In the genomic region with DNA sequence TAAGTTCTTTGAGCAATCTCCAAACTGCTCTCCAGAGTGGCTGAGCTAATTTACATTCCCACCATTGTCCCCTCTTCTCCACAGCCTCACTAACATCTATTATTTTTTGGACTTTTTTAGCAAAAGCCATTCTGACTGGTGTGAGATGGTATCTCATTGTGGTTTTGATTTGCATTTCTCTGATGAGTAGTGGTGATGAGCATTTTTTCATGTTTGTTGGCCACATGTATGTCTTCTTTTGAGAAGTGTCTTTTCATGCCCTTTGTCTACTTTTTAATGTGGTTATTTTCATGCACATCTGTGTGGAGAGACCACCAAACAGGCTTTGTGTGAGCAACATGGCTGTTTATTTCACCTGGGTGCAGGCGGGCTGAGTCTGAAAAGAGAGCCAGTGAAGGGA, we compare ENCODE assay signal across 7 cellular contexts.
DNase-seq lines count a peak whose midpoint lies in the region; ATAC-seq and TF ChIP-seq lines count a peak whose summit lies in the region.
"Not testable (repeated sequence)": the region's sequence is repeated elsewhere in the genome, so short reads cannot be mapped to it uniquely, and the experiment has no call there.

No MANE protein-coding gene starts in this region.

- H3K27ac Mint-ChIP-seq in CD8-positive, alpha-beta memory T cell, result peak overlapping the region in 7 of 8 donors; percentile 17 to 93 (median 55)
- peak overlapping the region; percentile 95 for H3K27ac Mint-ChIP-seq in GM23338
- H3K27ac Mint-ChIP-seq in T-cell, result peak overlapping the region; percentile 68 to 83
- peak overlapping the region; percentile 36 for H3K27ac Mint-ChIP-seq in endodermal cell
- peak overlapping the region; percentile 82 for H3K27ac Mint-ChIP-seq in progenitor cell of endocrine pancreas

- H3K4me1 ChIP-seq in CD8-positive, alpha-beta memory T cell (ENCODE audit: insufficient read depth, low read length); endodermal cell (ENCODE audit: control insufficient read depth, insufficient read depth, low read length): not testable (repeated sequence)
- H3K4me1 ChIP-seq in GM23338 (ENCODE audit: insufficient read depth) (peaks cover 30% of the 10 kb centered on the region), HUES64 (ENCODE audit: insufficient read depth, low read length) (peaks cover 29% of the 10 kb centered on the region)

- peak overlapping the region; percentile 25; the same call in 1 of the 2 replicates for H3K9ac ChIP-seq in HUES64 (ENCODE audit: low read depth, low read length)
- H3K9ac ChIP-seq in endodermal cell (ENCODE audit: extremely low read depth, low read length, poor library complexity, severe bottlenecking), result not testable (repeated sequence)

- peak overlapping the region; percentile 19 to 63 (median 53) for H3K4me3 Mint-ChIP-seq in CD8-positive, alpha-beta memory T cell
- not testable (repeated sequence) for H3K4me3 Mint-ChIP-seq in GM23338; T-cell; endodermal cell; progenitor cell of endocrine pancreas (ENCODE audit: low read depth)

- POLR2A ChIA-PET in CD8-positive, alpha-beta memory T cell (lab: Charles Lee); T-cell (lab: Charles Lee): not testable (repeated sequence)

- ATAC-seq in GM23338, result peak; percentile 38; the same call in 2 of the 3 replicates
- ATAC-seq in T-cell (replicated peaks in 1 of 4), result peak in 1 of 4 experiments; percentile 23

- TF ChIP-seq CTCF in GM23338 (conservative IDR thresholded peaks at IDR 0.05; ENCODE audit: low read depth in 2 of 2); endodermal cell (conservative IDR thresholded peaks at IDR 0.05); progenitor cell of endocrine pancreas (IDR thresholded peaks at IDR 0.05; ENCODE audit: unreplicated experiment): not testable (repeated sequence)

- H4K20me1 ChIP-seq in GM23338 (replicated peaks; ENCODE audit: insufficient read depth), result not testable (repeated sequence)

- not testable (repeated sequence) for H3K27me3 Mint-ChIP-seq in CD8-positive, alpha-beta memory T cell; T-cell
- H3K27me3 Mint-ChIP-seq in GM23338 (ENCODE audit: insufficient read depth, low read depth, poor library complexity) (peaks cover 11% of the 10 kb centered on the region), endodermal cell (ENCODE audit: insufficient read depth) (peaks cover 36% of the 10 kb centered on the region), progenitor cell of endocrine pancreas (peaks cover 61% of the 10 kb centered on the region)

- H3K4me1 Mint-ChIP-seq in CD8-positive, alpha-beta memory T cell, result peaks cover 59 to 79% (median 70%) of the 10 kb centered on the region in 3 donors
- H3K4me1 Mint-ChIP-seq in GM23338 (peaks cover 68% of the 10 kb centered on the region), T-cell (peaks cover 0 to 46% (median 9%) of the 10 kb centered on the region in 3 donors), endodermal cell (peaks cover 62% of the 10 kb centered on the region)
- not testable (repeated sequence) for H3K4me1 Mint-ChIP-seq in progenitor cell of endocrine pancreas (ENCODE audit: low read depth)

- not testable (repeated sequence) for H3K27ac ChIP-seq in CD8-positive, alpha-beta memory T cell (ENCODE audit: low read depth, low read length); endodermal cell (ENCODE audit: low read depth, low read length)
- peak overlapping the region; percentile 99 for H3K27ac ChIP-seq in GM23338 (ENCODE audit: low read depth)
- peak overlapping the region; percentile 33 for H3K27ac ChIP-seq in HUES64 (ENCODE audit: low read depth, low read length)

- H3K4me3 ChIP-seq in CD8-positive, alpha-beta memory T cell (ENCODE audit: low read length); GM23338; HUES64 (ENCODE audit: low read length); endodermal cell (ENCODE audit: low read length): not testable (repeated sequence)

- CTCF ChIA-PET in CD8-positive, alpha-beta memory T cell (lab: Charles Lee); T-cell (lab: Charles Lee): not testable (repeated sequence)

- no CpG with 5 or more reads among the region's 1 CpG for WGBS in HUES64
- WGBS in endodermal cell (ENCODE audit: insufficient coverage in 1 of 2, insufficient read length in 1 of 2), 2 experiments, result no CpG with 5 or more reads among the region's 1 CpG

- H3K36me3 Mint-ChIP-seq in CD8-positive, alpha-beta memory T cell; T-cell; endodermal cell (ENCODE audit: low read depth); progenitor cell of endocrine pancreas (ENCODE audit: insufficient read depth): not testable (repeated sequence)
- peaks cover 50% of the 10 kb centered on the region for H3K36me3 Mint-ChIP-seq in GM23338 (ENCODE audit: low read depth)

- H3K9me2 ChIP-seq in GM23338 (ENCODE audit: insufficient read depth), result not testable (repeated sequence)

- H3F3A ChIP-seq in GM23338 (replicated peaks; ENCODE audit: low read depth), result not testable (repeated sequence)

- DNase-seq in CD8-positive, alpha-beta memory T cell, result peak in 1 of 5 donors; percentile 55
- DNase-seq in GM23338 (ENCODE audit: low spot score); T-cell; endodermal cell; progenitor cell of endocrine pancreas (ENCODE audit: low spot score, unreplicated experiment): not testable (repeated sequence)
- peak; percentile 17 for DNase-seq in central memory CD4-positive, alpha-beta T cell

- H3K9me3 ChIP-seq in CD8-positive, alpha-beta memory T cell (ENCODE audit: low read length); HUES64 (ENCODE audit: insufficient read depth, low read depth, low read length); endodermal cell (ENCODE audit: control insufficient read depth, low read length): not testable (repeated sequence)

- H3K9me3 Mint-ChIP-seq in CD8-positive, alpha-beta memory T cell, result peaks cover 0 to 10% (median 2%) of the 10 kb centered on the region in 5 donors
- H3K9me3 Mint-ChIP-seq in GM23338 (peaks cover 28% of the 10 kb centered on the region), T-cell (peaks cover 0 to 19% (median 13%) of the 10 kb centered on the region in 3 donors), endodermal cell (peaks cover 14% of the 10 kb centered on the region)
- not testable (repeated sequence) for H3K9me3 Mint-ChIP-seq in progenitor cell of endocrine pancreas (ENCODE audit: low read depth)

- not testable (repeated sequence) for H3K27me3 ChIP-seq in CD8-positive, alpha-beta memory T cell (ENCODE audit: insufficient read depth, low read length, poor library complexity, severe bottlenecking); GM23338 (ENCODE audit: insufficient read depth); HUES64 (ENCODE audit: insufficient read depth, low read length)
- peaks cover 39% of the 10 kb centered on the region for H3K27me3 ChIP-seq in endodermal cell (ENCODE audit: control insufficient read depth, insufficient read depth, low read length, poor library complexity, severe bottlenecking)

- not testable (repeated sequence) for H3K79me2 ChIP-seq in GM23338 (replicated peaks; ENCODE audit: insufficient read depth)

- H3K4me2 ChIP-seq in GM23338, result peak overlapping the region; percentile 65

- H3K36me3 ChIP-seq in CD8-positive, alpha-beta memory T cell (ENCODE audit: insufficient read depth, low read length); GM23338 (ENCODE audit: insufficient read depth); HUES64 (ENCODE audit: insufficient read depth, low read length); endodermal cell (ENCODE audit: control insufficient read depth, insufficient read depth, low read length): not testable (repeated sequence)

- H2AFZ ChIP-seq in GM23338, result not testable (repeated sequence)

Comparison
In these comparisons a context has a peak if more than half of its experiments do, and no peak if none do; other contexts are left out.
1. H3K27ac Mint-ChIP-seq: peak in every context shown above with its lines; median percentile 95 in GM23338; 82 in progenitor cell of endocrine pancreas; 76 in T-cell; 55 in CD8-positive, alpha-beta memory T cell; 36 in endodermal cell.